27 cellular contexts compared by ENCODE assay signal in the genomic region with DNA sequence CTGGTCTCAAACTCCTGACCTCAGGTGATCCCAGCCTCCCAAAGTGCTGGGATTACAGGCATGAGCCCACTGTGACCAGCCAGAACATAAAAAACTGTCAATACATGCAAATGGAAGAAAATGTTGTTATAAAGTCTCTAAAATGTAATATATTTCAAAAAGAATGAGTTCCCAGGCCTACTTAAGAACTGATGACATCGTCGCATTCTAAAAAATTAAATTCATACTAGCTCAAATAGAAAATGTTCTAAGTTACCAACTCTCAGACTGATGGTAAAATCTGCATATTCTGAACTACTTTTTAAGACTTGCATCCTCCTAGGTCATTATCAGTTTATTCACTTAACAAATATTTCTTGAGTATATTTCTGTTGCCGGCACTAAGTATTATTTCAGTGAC.
A peak's percentile ranks its signal among the peaks of the same experiment; 100 is the strongest.
DNase-seq lines count a peak whose midpoint lies in the region; ATAC-seq, FAIRE-seq and TF ChIP-seq lines count a peak whose summit lies in the region.
"Had no signal": no experiment of that assay in that cellular context is flagged by ENCODE, and none has a peak within 500 bp of the region (broad histone marks: within the 10 kb centered on the region; RNA-seq: fewer than 3 reads in every experiment).

No MANE protein-coding gene starts in this region.

- H3K27me3 ChIP-seq in HepG2 (ENCODE audit: control insufficient read depth in 1 of 2, insufficient read depth in 2 of 2, low read length in 2 of 2) (peaks cover 0 to 1% of the 10 kb centered on the region in 2 experiments; a peak in 1 of 5 replicates), right lobe of liver (no peaks in the 10 kb centered on the region), IMR-90 (ENCODE audit: control insufficient read depth, insufficient read depth, low read length) (no peaks in the 10 kb centered on the region), MM.1S (replicated peaks; ENCODE audit: insufficient read depth, low read length) (no peaks in the 10 kb centered on the region)
- H3K27me3 ChIP-seq: BE2C, BLaER1 had no signal

- H4K91ac ChIP-seq in IMR-90 (ENCODE audit: insufficient read depth, low read depth, low read length) = no peak overlapping the region

- H3K23ac ChIP-seq in IMR-90 (ENCODE audit: low read depth, low read length) = no peak overlapping the region

- no peak overlapping the region for H2AK5ac ChIP-seq in IMR-90 (ENCODE audit: low read depth, low read length)

- H4K5ac ChIP-seq in IMR-90 (ENCODE audit: low read depth, low read length) = no peak overlapping the region

- intact Hi-C loops in HepG2 (cut with micrococcal nuclease; ENCODE audit: unreplicated experiment) (no loop called here), right lobe of liver (cut with DNase I) (no loop called here), IMR-90 (cut with micrococcal nuclease) (no loop called here)
- intact Hi-C loops in activated T-helper 2 cell treated with anti-CD3 and anti-CD28 coated beads, Interferon-gamma antibody, Interleukin-2, Interleukin-4, amounts not matched to agents 10 μg/mL and 5 μg/mL and 100 μg/mL, durations not matched to agents 14 hours and 24 hours and 36 hours (cut with micrococcal nuclease) = no loop called here

- no peak for FAIRE-seq in HepG2 (lab: Jason Lieb, UNC)
- FAIRE-seq: GM12878, GM12892, GM18507 had no signal

- BruUV-seq in HepG2 (replicated peaks; lab: Mats Ljungman, UMichigan) (no TSS peak), IMR-90 (replicated peaks; lab: Mats Ljungman, UMichigan) (no TSS peak)

- 0 out of 4 replicates have a peak, but pooled peaks cover 0 to 3% of the 10 kb centered on the region in 2 experiments for H3K79me1 ChIP-seq in IMR-90 (ENCODE audit: low read depth in 1 of 2, low read length in 2 of 2)

- H3K36me3 ChIP-seq in HepG2 (replicated peaks in 1 of 2; ENCODE audit: control insufficient read depth in 1 of 2, insufficient read depth in 2 of 2, low read length in 2 of 2) (peaks cover 0 to 6% of the 10 kb centered on the region in 2 experiments; a peak in 1 of 5 replicates), right lobe of liver (no peaks in the 10 kb centered on the region), IMR-90 (ENCODE audit: control insufficient read depth, insufficient read depth, low read length) (no peaks in the 10 kb centered on the region), MM.1S (replicated peaks; ENCODE audit: insufficient read depth, low read length) (no peaks in the 10 kb centered on the region)
- H3K36me3 ChIP-seq: BE2C, BLaER1 had no signal

- no peak overlapping the region for H2BK5ac ChIP-seq in IMR-90 (ENCODE audit: low read depth, low read length, poor library complexity, severe bottlenecking)

- H3K9me1 ChIP-seq in IMR-90 (ENCODE audit: insufficient read depth, low read length) = no peaks in the 10 kb centered on the region

- no peak for TF ChIP-seq RAD21 in HepG2 (CRISPR knock-in tag; IDR thresholded peaks at IDR 0.05)
- no peak for TF ChIP-seq RAD21 in IMR-90 (IDR thresholded peaks at IDR 0.05; ENCODE audit: low read length)

- no peak overlapping the region for H2AFZ ChIP-seq in HepG2 (ENCODE audit: low read length)
- no peak overlapping the region for H2AFZ ChIP-seq in IMR-90 (replicated peaks; ENCODE audit: low read length, poor library complexity)
- H2AFZ ChIP-seq in MM.1S (ENCODE audit: low read length) = no peak overlapping the region

- DNase-seq in HepG2 (ENCODE audit: low spot score) (no peak), right lobe of liver (no peak), IMR-90 (no peak), MM.1S (no peak), MV-4-11 (lab: John Stamatoyannopoulos, UW) (no peak), coronary artery (ENCODE audit: low spot score) (no peak)
- DNase-seq in activated T-helper 2 cell treated with anti-CD3 and anti-CD28 coated beads, Interferon-gamma antibody, Interleukin-2, Interleukin-4, amounts not matched to agents 10 μg/mL and 5 μg/mL and 100 μg/mL, durations not matched to agents 14 hours and 24 hours and 36 hours (ENCODE audit: low spot score) = no peak
- DNase-seq: ACHN; BE2C; C1 segment of cervical spinal cord; CD4-positive, alpha-beta memory T cell; CD4-positive, CD25-positive, alpha-beta regulatory T cell; CD8-positive, alpha-beta memory T cell; COR-L47; DMS 273 treated with DMSO at 0.1 percent for 48 hours; DMS153; DMS53; DMS79; DND-41; EL; GDM1 had no signal

- H3K14ac ChIP-seq in IMR-90 (replicated peaks; ENCODE audit: low read depth, low read length) = no peak overlapping the region

- no peaks in the 10 kb centered on the region for H3K9me2 ChIP-seq in MM.1S (replicated peaks; ENCODE audit: insufficient read depth, low read length)

- ATAC-seq in HepG2 (no peak), right lobe of liver (no peak), IMR-90 (ENCODE audit: low read depth) (no peak)
- ATAC-seq: GM12878 had no signal

- no peak overlapping the region for H3K4ac ChIP-seq in IMR-90 (ENCODE audit: low read depth, low read length)

- H3K4me2 ChIP-seq in HepG2 (ENCODE audit: low read depth, low read length) = no peak overlapping the region
- H3K4me2 ChIP-seq in IMR-90 (ENCODE audit: low read depth, low read length) = no peak overlapping the region
- peak overlapping the region; percentile 23; the same call in 1 of the 2 replicates for H3K4me2 ChIP-seq in MM.1S (ENCODE audit: low read depth, low read length)
- H3K4me2 ChIP-seq: BLaER1 had no signal

- H4K20me1 ChIP-seq in HepG2 (ENCODE audit: insufficient read depth, low read length) (no peaks in the 10 kb centered on the region), IMR-90 (ENCODE audit: insufficient read depth, low read length) (no peaks in the 10 kb centered on the region), MM.1S (ENCODE audit: insufficient read depth, low read length) (no peaks in the 10 kb centered on the region)
- H4K20me1 ChIP-seq: BLaER1 had no signal

- H3K4me3 Mint-ChIP-seq in activated T-helper 2 cell treated with anti-CD3 and anti-CD28 coated beads, Interferon-gamma antibody, Interleukin-2, Interleukin-4, amounts not matched to agents 10 μg/mL and 5 μg/mL and 100 μg/mL, durations not matched to agents 14 hours and 24 hours and 36 hours (ENCODE audit: low read depth) = no peak overlapping the region
- H3K4me3 Mint-ChIP-seq: CD14-positive monocyte; CD4-positive, alpha-beta memory T cell; CD4-positive, CD25-positive, alpha-beta regulatory T cell; CD8-positive, alpha-beta memory T cell had no signal

- no peaks in the 10 kb centered on the region for H3K79me2 ChIP-seq in HepG2 (ENCODE audit: insufficient read depth, low read length)
- H3K79me2 ChIP-seq in MM.1S (ENCODE audit: low read length) = peaks cover 33% of the 10 kb centered on the region

- H3K27ac ChIP-seq in HepG2 (ENCODE audit: extremely low read length, insufficient read depth, low read length) = no peak overlapping the region
- H3K27ac ChIP-seq in right lobe of liver = no peak overlapping the region
- H3K27ac ChIP-seq in IMR-90 (ENCODE audit: insufficient read depth, low read length) = no peak overlapping the region
- H3K27ac ChIP-seq in MM.1S (ENCODE audit: low read length) = peak overlapping the region; percentile 62; the same call in 1 of the 2 replicates
- no peak overlapping the region for H3K27ac ChIP-seq in coronary artery
- H3K27ac ChIP-seq: 22Rv1, BLaER1 had no signal

- 96% methylated on average over 3 of the region's 3 CpGs for WGBS in HepG2 (ENCODE audit: low lambda C conversion rate)
- 87% methylated on average over 3 of the region's 3 CpGs for WGBS in right lobe of liver (ENCODE audit: insufficient coverage, low coverage, low lambda C conversion rate, missing lambda C conversion rate)
- no CpG with 5 or more reads among the region's 3 CpGs for WGBS in IMR-90 (ENCODE audit: extremely low coverage in 2 of 2, insufficient read length in 1 of 2), 2 experiments

- TF ChIP-seq EP300 in HepG2 (IDR thresholded peaks at IDR 0.05; ENCODE audit: low read depth in 2 of 2, low read length in 2 of 2) (no peak), HepG2 (CRISPR knock-in tag; IDR thresholded peaks at IDR 0.05; ENCODE audit: borderline replicate concordance) (no peak)

- no peak overlapping the region for H2AK9ac ChIP-seq in IMR-90 (replicated peaks; ENCODE audit: low read depth, low read length, poor library complexity)

- H4K8ac ChIP-seq in IMR-90 (ENCODE audit: low read depth in 2 of 2, low read length in 2 of 2) = no peak overlapping the region

- no peak overlapping the region for H3K56ac ChIP-seq in IMR-90 (ENCODE audit: extremely low read depth, insufficient read depth, low read length)

- dilution Hi-C loops in IMR-90 (cut with HindIII; ENCODE audit: low sequenced_read_pairs, unreplicated experiment) = no loop called here

- H2BK120ac ChIP-seq in IMR-90 (ENCODE audit: low read depth, low read length) = no peak overlapping the region

- POLR2A ChIA-PET in HepG2 (lab: Yijun Ruan, JAX) (no interaction called here), IMR-90 (lab: Charles Lee; ENCODE audit: unreplicated experiment) (no interaction called here)

- H2BK20ac ChIP-seq in IMR-90 (ENCODE audit: low read depth, low read length) = no peak overlapping the region

- H3K4me1 ChIP-seq in HepG2 (ENCODE audit: insufficient read depth, low read length) (peaks cover 19% of the 10 kb centered on the region), right lobe of liver (peaks cover 0 to 7% (median 2%) of the 10 kb centered on the region in 4 donors), IMR-90 (ENCODE audit: control insufficient read depth, insufficient read depth, low read length) (no peaks in the 10 kb centered on the region), MM.1S (ENCODE audit: low read length) (peaks cover 27% of the 10 kb centered on the region)

- H3K9ac ChIP-seq in HepG2 (ENCODE audit: insufficient read depth, low read depth, low read length) (no peak overlapping the region), IMR-90 (ENCODE audit: low read depth, low read length) (no peak overlapping the region), MM.1S (ENCODE audit: low read length) (no peak overlapping the region; the same call in 1 of the 2 replicates)
- H3K9ac ChIP-seq: BLaER1 had no signal

- CTCF ChIA-PET in HepG2 (lab: Yijun Ruan, JAX; ENCODE audit: low intra/inter-chr PET ratio, low total read pairs) (no interaction called here), IMR-90 (lab: Yijun Ruan, JAX) (no interaction called here)

- in situ Hi-C loops in HepG2 (cut with HindIII; ENCODE audit: extremely low pct_ligation_motif_present, low pct_unique_long_range_greater_than_20kb) = no loop called here
- in situ Hi-C loops in IMR-90 (cut with MboI; ENCODE audit: low sequenced_read_pairs) = loop anchor here (25.0 kb wide), 1 partner anchor 1346 kb away; no protein-coding TSS in a partner anchor

- no peak overlapping the region for H3K4me3 ChIP-seq in HepG2 (replicated peaks in 1 of 3; ENCODE audit: insufficient read depth in 1 of 3, low read depth in 2 of 3, low read length in 3 of 3)
- no peak overlapping the region for H3K4me3 ChIP-seq in right lobe of liver
- H3K4me3 ChIP-seq in IMR-90 (ENCODE audit: insufficient read depth, low read depth, low read length) = no peak overlapping the region
- peak overlapping the region; percentile 16; the same call in 1 of the 2 replicates for H3K4me3 ChIP-seq in MM.1S (ENCODE audit: low read length)
- H3K4me3 ChIP-seq in coronary artery = no peak overlapping the region
- H3K4me3 ChIP-seq: BLaER1, GM12878 had no signal

- H3F3A ChIP-seq in MM.1S (ENCODE audit: insufficient read depth, low read length) = peaks cover 11% of the 10 kb centered on the region

- no peak for TF ChIP-seq CTCF in HepG2 (CRISPR knock-in tag; IDR thresholded peaks at IDR 0.05)
- TF ChIP-seq CTCF in right lobe of liver (IDR thresholded peaks at IDR 0.05) = no peak
- no peak for TF ChIP-seq CTCF in IMR-90 (conservative IDR thresholded peaks at IDR 0.05; ENCODE audit: low read depth, low read length)
- no peak for TF ChIP-seq CTCF in MM.1S (IDR thresholded peaks at IDR 0.05; ENCODE audit: low read length)
- TF ChIP-seq CTCF in coronary artery (IDR thresholded peaks at IDR 0.05) = no peak

- no peak for TF ChIP-seq POLR2A in HepG2 (IDR thresholded peaks at IDR 0.05; ENCODE audit: insufficient read depth in 1 of 2, low read depth in 2 of 2, low read length in 2 of 2)
- TF ChIP-seq POLR2A in right lobe of liver (IDR thresholded peaks at IDR 0.05) = no peak
- TF ChIP-seq POLR2A in IMR-90 (IDR thresholded peaks at IDR 0.05; ENCODE audit: low read depth, low read length) = no peak

- H3K18ac ChIP-seq in IMR-90 (ENCODE audit: low read depth, low read length) = no peak overlapping the region

- no peaks in the 10 kb centered on the region for H3K9me3 Mint-ChIP-seq in activated T-helper 2 cell treated with anti-CD3 and anti-CD28 coated beads, Interferon-gamma antibody, Interleukin-2, Interleukin-4, amounts not matched to agents 10 μg/mL and 5 μg/mL and 100 μg/mL, durations not matched to agents 14 hours and 24 hours and 36 hours
- H3K9me3 Mint-ChIP-seq: CD14-positive monocyte; CD4-positive, alpha-beta memory T cell had no signal

- H3K27ac Mint-ChIP-seq in activated T-helper 2 cell treated with anti-CD3 and anti-CD28 coated beads, Interferon-gamma antibody, Interleukin-2, Interleukin-4, amounts not matched to agents 10 μg/mL and 5 μg/mL and 100 μg/mL, durations not matched to agents 14 hours and 24 hours and 36 hours = no peak overlapping the region
- H3K27ac Mint-ChIP-seq: CD14-positive monocyte; CD4-positive, alpha-beta memory T cell; CD4-positive, CD25-positive, alpha-beta regulatory T cell; CD8-positive, alpha-beta memory T cell had no signal

- no peaks in the 10 kb centered on the region for H3K4me1 Mint-ChIP-seq in activated T-helper 2 cell treated with anti-CD3 and anti-CD28 coated beads, Interferon-gamma antibody, Interleukin-2, Interleukin-4, amounts not matched to agents 10 μg/mL and 5 μg/mL and 100 μg/mL, durations not matched to agents 14 hours and 24 hours and 36 hours (ENCODE audit: low read depth)
- H3K4me1 Mint-ChIP-seq: CD14-positive monocyte; CD4-positive, alpha-beta memory T cell; CD4-positive, CD25-positive, alpha-beta regulatory T cell; CD8-positive, alpha-beta memory T cell had no signal

- peaks cover 8% of the 10 kb centered on the region for H3K27me3 Mint-ChIP-seq in activated T-helper 2 cell treated with anti-CD3 and anti-CD28 coated beads, Interferon-gamma antibody, Interleukin-2, Interleukin-4, amounts not matched to agents 10 μg/mL and 5 μg/mL and 100 μg/mL, durations not matched to agents 14 hours and 24 hours and 36 hours (ENCODE audit: low read depth)
- H3K27me3 Mint-ChIP-seq: CD4-positive, CD25-positive, alpha-beta regulatory T cell had no signal

- H3K9me3 ChIP-seq in HepG2 (ENCODE audit: low read length) (no peaks in the 10 kb centered on the region), right lobe of liver (no peaks in the 10 kb centered on the region), IMR-90 (ENCODE audit: control insufficient read depth, insufficient read depth, low read length) (no peaks in the 10 kb centered on the region), MM.1S (replicated peaks; ENCODE audit: insufficient read depth, low read length) (no peaks in the 10 kb centered on the region)
- H3K9me3 ChIP-seq: BE2C, BLaER1 had no signal

- H3K36me3 Mint-ChIP-seq in activated T-helper 2 cell treated with anti-CD3 and anti-CD28 coated beads, Interferon-gamma antibody, Interleukin-2, Interleukin-4, amounts not matched to agents 10 μg/mL and 5 μg/mL and 100 μg/mL, durations not matched to agents 14 hours and 24 hours and 36 hours (ENCODE audit: low read depth) = no peaks in the 10 kb centered on the region
- H3K36me3 Mint-ChIP-seq: CD14-positive monocyte; CD4-positive, alpha-beta memory T cell; CD4-positive, CD25-positive, alpha-beta regulatory T cell; CD8-positive, alpha-beta memory T cell had no signal

- no peak overlapping the region for H2BK15ac ChIP-seq in IMR-90 (ENCODE audit: low read depth, low read length)
